ENCODE assay signal across 22 cellular contexts in genomic region chr2:68386362-68386761, GRCh38. TPM values are rescaled to one million over a fixed set of nuclear protein-coding genes. Genes with fewer than 3 reads are reported as not detected.
DNase-seq lines count a peak whose midpoint lies in the region; ATAC-seq and TF ChIP-seq lines count a peak whose summit lies in the region.
"Had no signal": no experiment of that assay in that cellular context is flagged by ENCODE, and none has a peak within 500 bp of the region (broad histone marks: within the 10 kb centered on the region; RNA-seq: fewer than 3 reads in every experiment).

No MANE protein-coding gene starts in this region.

- intact Hi-C loops in OCI-LY7 (cut with micrococcal nuclease; ENCODE audit: unreplicated experiment) = loop anchor here (2.0 kb wide), 2 partner anchors 24 to 40 kb away; no protein-coding TSS in a partner anchor

- H3K4me2 ChIP-seq in BLaER1 (peak overlapping the region; percentile 76), DOHH2 (ENCODE audit: low read length) (peak overlapping the region; percentile 22), OCI-LY7 (ENCODE audit: low read length) (peak overlapping the region; percentile 13)
- H3K4me2 ChIP-seq: SK-N-SH had no signal

- peaks cover 95 to 100% of the 10 kb centered on the region in 2 donors for H3K4me1 Mint-ChIP-seq in immature natural killer cell
- H3K4me1 Mint-ChIP-seq: neural crest cell had no signal

- peak overlapping the region; percentile 1; the same call in 1 of the 2 replicates for H3K4me3 ChIP-seq in BLaER1
- H3K4me3 ChIP-seq in DOHH2 (ENCODE audit: low read length) = no peak overlapping the region; the same call in 1 of the 2 replicates
- H3K4me3 ChIP-seq in OCI-LY7 (ENCODE audit: low read depth, low read length, poor library complexity, severe bottlenecking) = no peak overlapping the region
- H3K4me3 ChIP-seq: esophagus muscularis mucosa, prostate gland had no signal

- H3K4me3 Mint-ChIP-seq in immature natural killer cell = peak overlapping the region; percentile 28 to 66 (median 50)
- H3K4me3 Mint-ChIP-seq: activated CD4-positive, alpha-beta memory T cell treated with anti-CD3 and anti-CD28 coated beads, Interleukin-2, amount 10 ng/mL, durations not matched to agents 7 days and 5 days; activated naive CD4-positive, alpha-beta T cell treated with anti-CD3 and anti-CD28 coated beads, Interleukin-2, amount 50 U/mL, for 24 hours; activated T-cell treated with anti-CD3 and anti-CD28 coated beads, Interleukin-2, amount 50 U/mL, for 24 hours; neural crest cell had no signal

- H3K27ac ChIP-seq in BLaER1 (peak overlapping the region; percentile 82), DOHH2 (ENCODE audit: low read depth, low read length) (peak overlapping the region; percentile 82), OCI-LY7 (ENCODE audit: low read depth, low read length, poor library complexity, severe bottlenecking) (peak overlapping the region; percentile 87)
- H3K27ac ChIP-seq: esophagus muscularis mucosa, prostate gland had no signal

- no peak overlapping the region; the same call in 1 of the 2 replicates for H2AFZ ChIP-seq in OCI-LY7 (ENCODE audit: low read length)

- no peaks in the 10 kb centered on the region for H3K9me2 ChIP-seq in DOHH2 (replicated peaks; ENCODE audit: control insufficient read depth, low read length)
- H3K9me2 ChIP-seq in OCI-LY7 (ENCODE audit: insufficient read depth, low read length) = no peaks in the 10 kb centered on the region
- H3K9me2 ChIP-seq: SK-N-SH had no signal

- H4K20me1 ChIP-seq in BLaER1 = no peaks in the 10 kb centered on the region
- no peaks in the 10 kb centered on the region for H4K20me1 ChIP-seq in DOHH2 (ENCODE audit: control insufficient read depth, insufficient read depth, low read depth, low read length)
- no peaks in the 10 kb centered on the region for H4K20me1 ChIP-seq in OCI-LY7 (ENCODE audit: insufficient read depth, low read length)

- H3K27me3 ChIP-seq in BLaER1 (no peaks in the 10 kb centered on the region), DOHH2 (ENCODE audit: control insufficient read depth, low read length) (no peaks in the 10 kb centered on the region)
- H3K27me3 ChIP-seq: esophagus muscularis mucosa had no signal

- H3K4me1 ChIP-seq in BLaER1 (peaks cover 90% of the 10 kb centered on the region), DOHH2 (ENCODE audit: control insufficient read depth, low read length) (peaks cover 70% of the 10 kb centered on the region), OCI-LY7 (ENCODE audit: insufficient read depth, low read length, poor library complexity, severe bottlenecking) (peaks cover 81% of the 10 kb centered on the region)
- H3K4me1 ChIP-seq: prostate gland had no signal

- peak overlapping the region; percentile 9 for H3K9ac ChIP-seq in BLaER1
- H3K9ac ChIP-seq: SK-N-SH had no signal

- CTCF ChIA-PET in OCI-LY7 (lab: Charles Lee; ENCODE audit: unreplicated experiment) = no interaction called here

- H3K27me3 Mint-ChIP-seq in immature natural killer cell (ENCODE audit: low read depth in 3 of 3) = peaks cover 4 to 6% (median 6%) of the 10 kb centered on the region in 3 donors
- H3K27me3 Mint-ChIP-seq: activated naive CD4-positive, alpha-beta T cell treated with anti-CD3 and anti-CD28 coated beads, Interleukin-2, amount 50 U/mL, for 24 hours; activated T-cell treated with anti-CD3 and anti-CD28 coated beads, Interleukin-2, amount 50 U/mL, for 24 hours; CD4-positive, alpha-beta memory T cell had no signal

- ATAC-seq in HG03354 (IDR thresholded peaks at IDR 0.05; ENCODE audit: poor library complexity, severe bottlenecking, unreplicated experiment) = no peak

- no peaks in the 10 kb centered on the region for H3K9me3 Mint-ChIP-seq in immature natural killer cell
- H3K9me3 Mint-ChIP-seq: activated CD4-positive, alpha-beta memory T cell treated with anti-CD3 and anti-CD28 coated beads, Interleukin-2, amount 10 ng/mL, durations not matched to agents 7 days and 5 days; activated naive CD4-positive, alpha-beta T cell treated with anti-CD3 and anti-CD28 coated beads, Interleukin-2, amount 50 U/mL, for 24 hours; activated T-cell treated with anti-CD3 and anti-CD28 coated beads, Interleukin-2, amount 50 U/mL, for 24 hours; CD4-positive, alpha-beta memory T cell; neural crest cell had no signal

- no TSS peak for BruUV-seq in OCI-LY7 (replicated peaks; lab: Mats Ljungman, UMichigan)

- H3K27ac Mint-ChIP-seq in immature natural killer cell = peak overlapping the region; percentile 90 to 97 (median 94)
- H3K27ac Mint-ChIP-seq: activated T-cell treated with anti-CD3 and anti-CD28 coated beads, Interleukin-2, amount 50 U/mL, for 24 hours had no signal

- H3K36me3 ChIP-seq in BLaER1 (peaks cover 39% of the 10 kb centered on the region), DOHH2 (ENCODE audit: control insufficient read depth, low read length) (peaks cover 69% of the 10 kb centered on the region), OCI-LY7 (ENCODE audit: insufficient read depth, low read length) (peaks cover 72% of the 10 kb centered on the region)
- H3K36me3 ChIP-seq: esophagus muscularis mucosa, prostate gland had no signal

- H3K79me2 ChIP-seq in DOHH2 (ENCODE audit: control insufficient read depth, low read length) (no peaks in the 10 kb centered on the region), OCI-LY7 (ENCODE audit: insufficient read depth, low read depth, low read length) (peaks cover 34% of the 10 kb centered on the region)

- H3F3A ChIP-seq in DOHH2 (ENCODE audit: control insufficient read depth, insufficient read depth) = peaks cover 24% of the 10 kb centered on the region

- TF ChIP-seq CTCF in DOHH2 (IDR thresholded peaks at IDR 0.05; ENCODE audit: low read depth, low read length, poor library complexity, severe bottlenecking) = no peak
- no peak for TF ChIP-seq CTCF in OCI-LY7 (conservative IDR thresholded peaks at IDR 0.05; ENCODE audit: low read length)

- H3K36me3 Mint-ChIP-seq in immature natural killer cell = peaks cover 66 to 87% (median 68%) of the 10 kb centered on the region in 3 donors

- H3K9me3 ChIP-seq in BLaER1 (peaks cover 2% of the 10 kb centered on the region; the same call in 1 of the 2 replicates), DOHH2 (ENCODE audit: control insufficient read depth, insufficient read depth, low read length) (no peaks in the 10 kb centered on the region), OCI-LY7 (ENCODE audit: low read length) (no peaks in the 10 kb centered on the region)
- H3K9me3 ChIP-seq: esophagus muscularis mucosa, prostate gland, SK-N-SH had no signal

- DNase-seq in OCI-LY7 (ENCODE audit: low spot score) = no peak
- no peak for DNase-seq in immature natural killer cell
- no peak for DNase-seq in HuH-7.5 (ENCODE audit: low spot score)
- DNase-seq in NCI-H524 (lab: John Stamatoyannopoulos, UW) = no peak
- DNase-seq in NAMALWA (ENCODE audit: low spot score) = no peak
- DNase-seq: activated CD4-positive, alpha-beta memory T cell treated with anti-CD3 and anti-CD28 coated beads, Interleukin-2, amount 10 ng/mL, durations not matched to agents 7 days and 5 days; activated T-cell treated with anti-CD3 and anti-CD28 coated beads, Interleukin-2, amount 50 U/mL, for 24 hours; CD4-positive, alpha-beta memory T cell; effector memory CD4-positive, alpha-beta T cell; hippocampal formation; RPMI8226; SK-N-SH; stimulated activated naive CD4-positive, alpha-beta T cell had no signal

- POLR2A ChIA-PET in OCI-LY7 (lab: Charles Lee) = interaction anchor here (0.6 to 1.4 kb wide), 5 partner anchors 16 to 101 kb away, joined by 3 to 5 read pairs (median 3); no protein-coding TSS in a partner anchor

RNA-seq across cellular contexts. Expression of gene PLEK, which starts 21.3 kb away (rescaled TPM):
- 20.8 and 27.3 TPM in 2 replicates for total RNA-seq in OCI-LY7 (2014; rRNA removed; shearing (Covaris generic))
- 80.6 and 88.7 TPM in 2 replicates for total RNA-seq in OCI-LY7 (2022)
- 100 to 1,000 TPM; 494 to 692 (median 535) TPM for polyA plus RNA-seq in immature natural killer cell
- total RNA-seq: chondrocyte, H1, neural crest cell had no signal
- polyA plus RNA-seq: H1 had no signal

Comparison
In these comparisons a context has a peak if more than half of its experiments do, and no peak if none do; other contexts are left out.
1. H3K4me2 ChIP-seq: peak in every context shown above with its lines; median percentile 76 in BLaER1; 22 in DOHH2; 13 in OCI-LY7.